In the genomic region with DNA sequence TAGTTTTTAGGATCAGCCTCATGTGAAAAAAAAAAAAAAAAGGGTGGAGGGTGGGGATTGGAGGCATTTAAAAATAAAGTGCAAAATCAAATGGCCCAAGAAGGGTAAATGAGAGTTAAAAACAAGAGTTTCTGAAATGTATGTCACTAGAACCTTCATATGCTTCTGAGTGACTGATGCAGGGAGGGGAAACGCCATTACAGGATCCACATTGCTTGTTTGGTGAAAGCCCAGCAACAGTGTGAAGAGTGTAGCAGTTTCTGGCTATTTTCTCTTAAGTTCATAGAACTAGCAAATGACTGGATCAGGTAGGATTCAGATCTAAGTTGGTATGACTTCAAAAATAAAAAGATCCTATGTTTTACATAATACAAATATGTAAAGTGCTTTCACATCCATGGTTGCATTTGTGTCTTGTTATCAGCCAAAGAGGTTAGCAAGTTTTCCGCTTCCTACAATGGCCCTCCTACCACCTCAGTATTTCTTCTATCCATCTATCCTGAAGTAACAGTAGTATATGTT, we compare ENCODE assay signal across 19 cellular contexts. TPM values are rescaled to one million over a fixed set of nuclear protein-coding genes. Genes with fewer than 3 reads are reported as not detected.
DNase-seq lines count a peak whose midpoint lies in the region; ATAC-seq and TF ChIP-seq lines count a peak whose summit lies in the region.
"Had no signal": no experiment of that assay in that cellular context is flagged by ENCODE, and none has a peak within 500 bp of the region (broad histone marks: within the 10 kb centered on the region; RNA-seq: fewer than 3 reads in every experiment).

No MANE protein-coding gene starts in this region.

- H3K4me2 ChIP-seq in mammary epithelial cell (ENCODE audit: insufficient read depth, low read depth, low read length), result no peak overlapping the region
- H3K4me2 ChIP-seq in mesendoderm (ENCODE audit: low read length), result no peak overlapping the region

- BruUV-seq in MCF 10A (replicated peaks; lab: Mats Ljungman, UMichigan) (no TSS peak), mammary epithelial cell (replicated peaks; lab: Mats Ljungman, UMichigan) (no TSS peak)

- H4K5ac ChIP-seq in mesendoderm (ENCODE audit: low read length), result no peak overlapping the region

- in situ Hi-C loops in mammary epithelial cell (cut with MboI; ENCODE audit: low sequenced_read_pairs in 2 of 2), result no loop called here

- H3K18ac ChIP-seq in mesendoderm (ENCODE audit: low read length), result no peak overlapping the region

- H3K4ac ChIP-seq in mesendoderm (ENCODE audit: low read depth, low read length), result no peak overlapping the region

- TF ChIP-seq EP300 in gastroesophageal sphincter (IDR thresholded peaks at IDR 0.05), result no peak

- H3K27me3 Mint-ChIP-seq in MCF 10A (ENCODE audit: insufficient read depth, unreplicated experiment), result no peaks in the 10 kb centered on the region
- H3K27me3 Mint-ChIP-seq in stimulated activated memory B cell treated with anti-CD40 and anti-IgM and Interleukin-4, amounts not matched to agents 10 μg/mL and 1 μg/mL and 100 μg/mL, for 72 hours, result no peaks in the 10 kb centered on the region
- H3K27me3 Mint-ChIP-seq: activated naive CD4-positive, alpha-beta T cell treated with anti-CD3 and anti-CD28 coated beads, Interleukin-2, amount 10 ng/mL, durations not matched to agents 7 days and 5 days had no signal

- H3K9me3 ChIP-seq in mammary epithelial cell (replicated peaks; ENCODE audit: insufficient read depth, low read length), result no peaks in the 10 kb centered on the region
- no peaks in the 10 kb centered on the region for H3K9me3 ChIP-seq in gastroesophageal sphincter
- H3K9me3 ChIP-seq: body of pancreas, SJSA1, vagina had no signal

- H3K79me1 ChIP-seq in mesendoderm (ENCODE audit: low read length), result no peaks in the 10 kb centered on the region

- H3K4me3 ChIP-seq in mammary epithelial cell (replicated peaks in 1 of 3; ENCODE audit: insufficient read depth in 1 of 3, low read depth in 2 of 3, low read length in 3 of 3), result no peak overlapping the region
- peak overlapping the region; percentile 77 for H3K4me3 ChIP-seq in NB4 (ENCODE audit: low read depth, low read length)
- peak overlapping the region in 1 of 2 donors; percentile 75 for H3K4me3 ChIP-seq in gastroesophageal sphincter
- no peak overlapping the region for H3K4me3 ChIP-seq in mesendoderm (ENCODE audit: low read length)
- H3K4me3 ChIP-seq: body of pancreas, SJSA1 had no signal

- peaks cover 6% of the 10 kb centered on the region for H3K36me3 Mint-ChIP-seq in MCF 10A (ENCODE audit: insufficient read depth, unreplicated experiment)
- peaks cover 5% of the 10 kb centered on the region for H3K36me3 Mint-ChIP-seq in stimulated activated memory B cell treated with anti-CD40 and anti-IgM and Interleukin-4, amounts not matched to agents 10 μg/mL and 1 μg/mL and 100 μg/mL, for 72 hours

- no peak overlapping the region for H2BK15ac ChIP-seq in mesendoderm (replicated peaks; ENCODE audit: low read depth)

- TF ChIP-seq CTCF in MCF 10A (IDR thresholded peaks at IDR 0.05; ENCODE audit: unreplicated experiment) (no peak), mammary epithelial cell (conservative IDR thresholded peaks at IDR 0.05 in 1 of 2, IDR thresholded peaks at IDR 0.05 in 1 of 2; ENCODE audit: extremely low read depth in 1 of 2, insufficient read depth in 1 of 2, low read depth in 1 of 2, low read length in 2 of 2) (no peak), NB4 (IDR thresholded peaks at IDR 0.05; ENCODE audit: low read depth, low read length) (no peak), gastroesophageal sphincter (IDR thresholded peaks at IDR 0.05) (no peak)

- 100% methylated on average over 2 of the region's 2 CpGs for WGBS in mammary epithelial cell (ENCODE audit: low coverage, missing lambda C conversion rate)
- WGBS in gastroesophageal sphincter (ENCODE audit: low coverage in 1 of 2), 2 donors, result 87 to 93% methylated on average over 2 of the region's 2 CpGs
- no CpG with 5 or more reads among the region's 2 CpGs for WGBS in mesendoderm (ENCODE audit: extremely low coverage, insufficient coverage, low lambda C conversion rate)

- H2BK5ac ChIP-seq in mesendoderm (ENCODE audit: low read length), result no peak overlapping the region

- ATAC-seq in gastroesophageal sphincter (no peak), GM18502 (IDR thresholded peaks at IDR 0.05; ENCODE audit: poor library complexity, unreplicated experiment) (no peak), HG03045 (IDR thresholded peaks at IDR 0.05; ENCODE audit: unreplicated experiment) (no peak)
- no peak for ATAC-seq in stimulated activated memory B cell treated with anti-CD40 and anti-IgM and Interleukin-4, amounts not matched to agents 10 μg/mL and 1 μg/mL and 100 μg/mL, for 72 hours
- ATAC-seq: body of pancreas; stimulated activated naive CD8-positive, alpha-beta T cell treated with anti-CD3 and anti-CD28 coated beads, Interleukin-15, Interleukin-2, amounts not matched to agents 100 U/mL and 50 U/mL, for 24 hours had no signal

- POLR2A ChIA-PET in MCF 10A (lab: Yijun Ruan, JAX), result no interaction called here

- H3K9me3 Mint-ChIP-seq in MCF 10A (ENCODE audit: unreplicated experiment), result no peaks in the 10 kb centered on the region
- H3K9me3 Mint-ChIP-seq in stimulated activated memory B cell treated with anti-CD40 and anti-IgM and Interleukin-4, amounts not matched to agents 10 μg/mL and 1 μg/mL and 100 μg/mL, for 72 hours, result no peaks in the 10 kb centered on the region
- H3K9me3 Mint-ChIP-seq: activated naive CD4-positive, alpha-beta T cell treated with anti-CD3 and anti-CD28 coated beads, Interleukin-2, amount 10 ng/mL, durations not matched to agents 7 days and 5 days; T-helper 2 cell treated with Interferon-gamma antibody and Interleukin-4, amounts not matched to agents 5 μg/mL and 100 μg/mL, for 36 hours had no signal

- H3K27me3 ChIP-seq in mammary epithelial cell (ENCODE audit: insufficient read depth, low read length) (no peaks in the 10 kb centered on the region), gastroesophageal sphincter (no peaks in the 10 kb centered on the region), mesendoderm (ENCODE audit: insufficient read depth, low read length, poor library complexity) (no peaks in the 10 kb centered on the region)
- H3K27me3 ChIP-seq: body of pancreas, SJSA1, vagina had no signal

- no peak overlapping the region for H2BK120ac ChIP-seq in mesendoderm (ENCODE audit: low read depth, low read length)

- CTCF ChIA-PET in MCF 10A (lab: Yijun Ruan, JAX), result no interaction called here
- CTCF ChIA-PET in mammary epithelial cell (lab: Charles Lee; ENCODE audit: low non-redundant PET), result no interaction called here

- dilution Hi-C loops in mammary epithelial cell (cut with HindIII; ENCODE audit: low sequenced_read_pairs), result no loop called here

- H3K79me2 ChIP-seq in mammary epithelial cell (ENCODE audit: insufficient read depth, low read length) (peaks cover 43% of the 10 kb centered on the region), mesendoderm (ENCODE audit: control insufficient read depth, insufficient read depth, low read length) (no peaks in the 10 kb centered on the region)

- H3K27ac ChIP-seq in mammary epithelial cell (ENCODE audit: insufficient read depth, low read depth, low read length), result no peak overlapping the region
- H3K27ac ChIP-seq in gastroesophageal sphincter, result peak overlapping the region in 3 of 4 donors; percentile 12 to 96 (median 49)
- H3K27ac ChIP-seq in mesendoderm (ENCODE audit: low read depth, low read length), result no peak overlapping the region
- H3K27ac ChIP-seq: body of pancreas, SJSA1 had no signal

- intact Hi-C loops in MCF 10A (cut with micrococcal nuclease) (no loop called here), mammary epithelial cell (cut with micrococcal nuclease) (no loop called here)

- H2AK5ac ChIP-seq in mesendoderm (ENCODE audit: low read length), result no peak overlapping the region

- no peak overlapping the region for H3K56ac ChIP-seq in mesendoderm (ENCODE audit: low read length)

- no peaks in the 10 kb centered on the region for H3K36me3 ChIP-seq in mammary epithelial cell (ENCODE audit: insufficient read depth, low read length)
- H3K36me3 ChIP-seq in gastroesophageal sphincter, result no peaks in the 10 kb centered on the region
- H3K36me3 ChIP-seq in mesendoderm (ENCODE audit: control insufficient read depth, insufficient read depth, low read length), result no peaks in the 10 kb centered on the region
- H3K36me3 ChIP-seq: SJSA1, vagina had no signal

- no peaks in the 10 kb centered on the region for H4K20me1 ChIP-seq in mammary epithelial cell (ENCODE audit: insufficient read depth, low read length)

- H3K9ac ChIP-seq in mammary epithelial cell (ENCODE audit: insufficient read depth, low read length) (no peak overlapping the region), mesendoderm (ENCODE audit: low read length) (no peak overlapping the region)

- H3K27ac Mint-ChIP-seq in MCF 10A (ENCODE audit: low read depth, unreplicated experiment), result no peak overlapping the region
- H3K27ac Mint-ChIP-seq in stimulated activated memory B cell treated with anti-CD40 and anti-IgM and Interleukin-4, amounts not matched to agents 10 μg/mL and 1 μg/mL and 100 μg/mL, for 72 hours, result peak overlapping the region; percentile 94
- H3K27ac Mint-ChIP-seq: activated naive CD4-positive, alpha-beta T cell treated with anti-CD3 and anti-CD28 coated beads, Interleukin-2, amount 10 ng/mL, durations not matched to agents 7 days and 5 days; T-helper 2 cell treated with Interferon-gamma antibody and Interleukin-4, amounts not matched to agents 5 μg/mL and 100 μg/mL, for 36 hours had no signal

- H3K4me1 ChIP-seq in mammary epithelial cell (ENCODE audit: insufficient read depth, low read length) (peaks cover 17% of the 10 kb centered on the region), gastroesophageal sphincter (peaks cover 6 to 69% (median 30%) of the 10 kb centered on the region in 3 donors), mesendoderm (ENCODE audit: control insufficient read depth, low read depth, low read length) (no peaks in the 10 kb centered on the region)
- H3K4me1 ChIP-seq: SJSA1 had no signal

- no peak for DNase-seq in MCF 10A (ENCODE audit: unreplicated experiment)
- DNase-seq in mammary epithelial cell, result no peak
- DNase-seq in NB4 (ENCODE audit: low read depth), result no peak
- no peak for DNase-seq in mesendoderm
- DNase-seq: activated CD8-positive, alpha-beta memory T cell treated with anti-CD3 and anti-CD28 coated beads, Interleukin-2, amount 50 U/mL, for 48 hours; activated naive CD4-positive, alpha-beta T cell treated with anti-CD3 and anti-CD28 coated beads, Interleukin-2, amount 10 ng/mL, durations not matched to agents 7 days and 5 days; body of pancreas; kidney glomerular epithelial cell; NCI-H146; NCI-H2227 treated with DMSO at 0.1 percent for 48 hours; stimulated activated naive CD8-positive, alpha-beta T cell treated with anti-CD3 and anti-CD28 coated beads, Interleukin-15, Interleukin-2, amounts not matched to agents 100 U/mL and 50 U/mL, for 24 hours had no signal

- H3K4me3 Mint-ChIP-seq in MCF 10A (ENCODE audit: unreplicated experiment), result peak overlapping the region; percentile 91
- H3K4me3 Mint-ChIP-seq in stimulated activated memory B cell treated with anti-CD40 and anti-IgM and Interleukin-4, amounts not matched to agents 10 μg/mL and 1 μg/mL and 100 μg/mL, for 72 hours, result peak overlapping the region; percentile 88
- H3K4me3 Mint-ChIP-seq: activated naive CD4-positive, alpha-beta T cell treated with anti-CD3 and anti-CD28 coated beads, Interleukin-2, amount 10 ng/mL, durations not matched to agents 7 days and 5 days; T-helper 2 cell treated with Interferon-gamma antibody and Interleukin-4, amounts not matched to agents 5 μg/mL and 100 μg/mL, for 36 hours had no signal

- peaks cover 38% of the 10 kb centered on the region for H3K4me1 Mint-ChIP-seq in MCF 10A (ENCODE audit: insufficient read depth, unreplicated experiment)
- H3K4me1 Mint-ChIP-seq in stimulated activated memory B cell treated with anti-CD40 and anti-IgM and Interleukin-4, amounts not matched to agents 10 μg/mL and 1 μg/mL and 100 μg/mL, for 72 hours, result peaks cover 71% of the 10 kb centered on the region

- no peak overlapping the region for H3K23ac ChIP-seq in mesendoderm (ENCODE audit: low read length)

- no peak overlapping the region for H4K8ac ChIP-seq in mesendoderm (ENCODE audit: low read depth, low read length)

- TF ChIP-seq POLR2A in NB4 (IDR thresholded peaks at IDR 0.05; ENCODE audit: extremely low read depth, insufficient read length) (no peak), gastroesophageal sphincter (IDR thresholded peaks at IDR 0.05) (no peak)

- no peak overlapping the region for H2AFZ ChIP-seq in mammary epithelial cell (ENCODE audit: low read depth, low read length)

RNA-seq across cellular contexts. Expression of gene CHPT1, which starts 2.9 kb away (rescaled TPM):
- 28.1 and 33.5 TPM in 2 replicates for total RNA-seq in MCF 10A (2022)
- 10 to 100 TPM; 16.5 to 17.2 TPM for total RNA-seq in mammary epithelial cell
- 10.7 TPM for polyA plus RNA-seq in mammary epithelial cell
- 17.9 TPM for polyA minus RNA-seq in mammary epithelial cell
- 100 to 1,000 TPM in 1 of 4 donors, 10 to 100 TPM in 3; 47.3 to 130 (median 49.6) TPM for total RNA-seq in gastroesophageal sphincter
- 18.0 TPM for polyA plus RNA-seq in mesendoderm (2013, experiment 1 of 2)
- polyA plus RNA-seq in mesendoderm (2013, experiment 2 of 2), result 18.1 TPM

RNA-seq across cellular contexts. Expression of gene SYCP3, which starts 38.9 kb away (rescaled TPM):
- total RNA-seq in MCF 10A (2022), result not detected in 2 replicates
- total RNA-seq in mammary epithelial cell, result under 1 TPM in 1 of 2 donors, not detected in 1; 0.50 TPM
- polyA plus RNA-seq in mammary epithelial cell, result not detected
- polyA minus RNA-seq in mammary epithelial cell, result not detected
- total RNA-seq in gastroesophageal sphincter, result under 1 TPM in 1 of 4 donors, not detected in 3; 0.13 TPM
- polyA plus RNA-seq in mesendoderm (2013, experiment 1 of 2), result 0.08 TPM
- 0.06 TPM for polyA plus RNA-seq in mesendoderm (2013, experiment 2 of 2)
- total RNA-seq: H4, SJSA1, vagina had no signal

Comparison
In these comparisons a context has a peak if more than half of its experiments do, and no peak if none do; other contexts are left out.
1. H3K27ac ChIP-seq: peak in gastroesophageal sphincter (3 of 4); none in mammary epithelial cell (single experiment) and mesendoderm (single experiment).